Comparison of ENCODE assay signal across 15 cellular contexts in the genomic region with DNA sequence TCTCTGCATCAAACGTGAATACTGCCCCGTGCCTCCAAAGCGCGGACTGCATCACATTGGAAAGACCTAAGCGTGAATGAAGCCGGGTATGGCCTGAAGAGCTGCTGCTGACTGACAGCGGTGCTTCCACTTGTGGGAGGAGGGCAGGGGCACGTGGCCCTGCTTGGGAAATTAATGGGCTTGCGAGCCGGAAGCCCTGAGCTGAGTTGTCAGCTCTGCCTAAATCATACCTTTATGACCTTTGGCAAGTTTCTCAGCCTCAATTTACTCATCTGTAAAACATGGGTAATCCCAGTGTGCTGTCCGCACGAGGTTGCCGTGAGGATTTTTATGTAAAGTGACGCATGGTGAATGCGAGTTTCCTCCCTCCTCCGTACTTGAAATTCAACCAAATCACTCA.
"Had no signal": no experiment of that assay in that cellular context is flagged by ENCODE, and none has a peak within 500 bp of the region (broad histone marks: within the 10 kb centered on the region; RNA-seq: fewer than 3 reads in every experiment).

No MANE protein-coding gene starts in this region.

- H3K27me3 ChIP-seq: cardiac muscle cell had no signal

- H3K27ac ChIP-seq: cardiac muscle cell, left ventricle myocardium inferior had no signal

- H3K4me1 ChIP-seq: left ventricle myocardium inferior had no signal

- H3K4me1 Mint-ChIP-seq: activated naive CD8-positive, alpha-beta T cell treated with anti-CD3 and anti-CD28 coated beads, Interleukin-2, amount 10 ng/mL, durations not matched to agents 7 days and 5 days; stimulated activated naive B cell treated with anti-CD40 and anti-IgM and Interleukin-4, amounts not matched to agents 10 μg/mL and 1 μg/mL and 100 μg/mL, for 72 hours had no signal

- DNase-seq: activated CD4-positive, alpha-beta T cell treated with anti-CD3 and anti-CD28 coated beads, Interleukin-2, amount 50 U/mL, for 4 hours; activated naive CD4-positive, alpha-beta T cell treated with Interleukin-2 at 50 U/mL for 16 hours; activated naive CD8-positive, alpha-beta T cell treated with anti-CD3 and anti-CD28 coated beads, Interleukin-2, amount 10 ng/mL, durations not matched to agents 7 days and 5 days; amygdala; effector CD8-positive, alpha-beta T cell; left ventricle myocardium inferior; mammary epithelial cell; midbrain; right cardiac atrium; stimulated activated CD4-positive, alpha-beta T cell treated with anti-CD3 and anti-CD28 coated beads, Interleukin-4, amount 100 ng/mL, for 4 hours; stimulated activated naive B cell treated with anti-CD40 and anti-IgM and Interleukin-4, amounts not matched to agents 10 μg/mL and 1 μg/mL and 100 μg/mL, for 72 hours had no signal

- ATAC-seq: right cardiac atrium; stimulated activated naive B cell treated with anti-CD40 and anti-IgM and Interleukin-4, amounts not matched to agents 10 μg/mL and 1 μg/mL and 100 μg/mL, for 72 hours had no signal

- H3K4me2 ChIP-seq: smooth muscle cell had no signal

- H3K36me3 ChIP-seq: cardiac muscle cell, left ventricle myocardium inferior had no signal

- H3K9me3 Mint-ChIP-seq: activated naive CD8-positive, alpha-beta T cell treated with anti-CD3 and anti-CD28 coated beads, Interleukin-2, amount 10 ng/mL, durations not matched to agents 7 days and 5 days; dendritic cell treated with granulocyte-macrophage colony-stimulating factor and Interleukin-4, amounts not matched to agents 40 ng/mL and 50 ng/mL, for 4 days; T-helper 2 cell treated with Interferon-gamma antibody and Interleukin-4, amounts not matched to agents 5 μg/mL and 100 μg/mL, for 36 hours had no signal

- H3K4me3 Mint-ChIP-seq: activated naive CD8-positive, alpha-beta T cell treated with anti-CD3 and anti-CD28 coated beads, Interleukin-2, amount 10 ng/mL, durations not matched to agents 7 days and 5 days; dendritic cell treated with granulocyte-macrophage colony-stimulating factor and Interleukin-4, amounts not matched to agents 40 ng/mL and 50 ng/mL, for 4 days; stimulated activated naive B cell treated with anti-CD40 and anti-IgM and Interleukin-4, amounts not matched to agents 10 μg/mL and 1 μg/mL and 100 μg/mL, for 72 hours; T-helper 2 cell treated with Interferon-gamma antibody and Interleukin-4, amounts not matched to agents 5 μg/mL and 100 μg/mL, for 36 hours had no signal

- H3K27ac Mint-ChIP-seq: activated naive CD8-positive, alpha-beta T cell treated with anti-CD3 and anti-CD28 coated beads, Interleukin-2, amount 10 ng/mL, durations not matched to agents 7 days and 5 days; dendritic cell treated with granulocyte-macrophage colony-stimulating factor and Interleukin-4, amounts not matched to agents 40 ng/mL and 50 ng/mL, for 4 days; stimulated activated naive B cell treated with anti-CD40 and anti-IgM and Interleukin-4, amounts not matched to agents 10 μg/mL and 1 μg/mL and 100 μg/mL, for 72 hours; T-helper 2 cell treated with Interferon-gamma antibody and Interleukin-4, amounts not matched to agents 5 μg/mL and 100 μg/mL, for 36 hours had no signal

- H3K4me3 ChIP-seq: cardiac muscle cell, left ventricle myocardium inferior, smooth muscle cell had no signal

- H3K36me3 Mint-ChIP-seq: activated naive CD8-positive, alpha-beta T cell treated with anti-CD3 and anti-CD28 coated beads, Interleukin-2, amount 10 ng/mL, durations not matched to agents 7 days and 5 days; stimulated activated naive B cell treated with anti-CD40 and anti-IgM and Interleukin-4, amounts not matched to agents 10 μg/mL and 1 μg/mL and 100 μg/mL, for 72 hours had no signal
